Comparison of ENCODE assay signal across 25 cellular contexts in the genomic region with DNA sequence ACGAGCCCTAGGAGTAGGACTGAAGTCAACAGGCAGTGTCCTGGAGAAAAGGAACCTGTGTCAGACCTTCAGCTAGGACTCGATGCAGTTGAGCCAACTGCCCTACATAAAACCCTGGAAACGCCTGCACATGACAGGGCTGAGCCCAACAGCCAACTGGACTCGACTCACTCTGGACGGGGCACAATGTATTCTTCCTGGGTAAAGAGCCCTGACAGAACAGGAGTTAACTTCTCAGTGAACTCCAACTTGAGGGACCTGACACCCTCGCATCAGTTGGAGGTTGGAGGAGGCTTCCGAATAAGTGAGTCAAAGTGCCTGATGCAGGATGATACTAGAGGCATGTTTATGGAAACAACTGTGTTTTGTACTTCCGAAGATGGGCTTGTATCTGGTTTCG.
A peak's percentile ranks its signal among the peaks of the same experiment; 100 is the strongest.
DNase-seq lines count a peak whose midpoint lies in the region; ATAC-seq and TF ChIP-seq lines count a peak whose summit lies in the region.
"Had no signal": no experiment of that assay in that cellular context is flagged by ENCODE, and none has a peak within 500 bp of the region (broad histone marks: within the 10 kb centered on the region; RNA-seq: fewer than 3 reads in every experiment).

No MANE protein-coding gene starts in this region.

- H3K9me3 ChIP-seq in breast epithelium = no peaks in the 10 kb centered on the region
- no peaks in the 10 kb centered on the region for H3K9me3 ChIP-seq in Panc1 (ENCODE audit: control insufficient read depth, insufficient read depth, low read depth, low read length)
- no peaks in the 10 kb centered on the region for H3K9me3 ChIP-seq in endodermal cell (ENCODE audit: control insufficient read depth, low read length)
- H3K9me3 ChIP-seq in thyroid gland = no peaks in the 10 kb centered on the region
- H3K9me3 ChIP-seq: BE2C, HAP-1, prostate gland, SJCRH30, tibial nerve had no signal

- BruUV-seq in MCF 10A (replicated peaks; lab: Mats Ljungman, UMichigan) = TSS peak; percentile 21
- TSS peak; percentile 30 for BruUV-seq in Panc1 (replicated peaks; lab: Mats Ljungman, UMichigan)

- TF ChIP-seq CTCF in MCF 10A (IDR thresholded peaks at IDR 0.05; ENCODE audit: unreplicated experiment) (no peak), breast epithelium (IDR thresholded peaks at IDR 0.05) (no peak), Panc1 (IDR thresholded peaks at IDR 0.05) (no peak), endodermal cell (conservative IDR thresholded peaks at IDR 0.05) (no peak), thyroid gland (IDR thresholded peaks at IDR 0.05) (no peak)

- H3K27me3 ChIP-seq in breast epithelium (no peaks in the 10 kb centered on the region), Panc1 (ENCODE audit: control insufficient read depth, insufficient read depth, low read length) (no peaks in the 10 kb centered on the region), endodermal cell (ENCODE audit: control insufficient read depth, insufficient read depth, low read length, poor library complexity, severe bottlenecking) (no peaks in the 10 kb centered on the region), thyroid gland (no peaks in the 10 kb centered on the region)
- H3K27me3 ChIP-seq: BE2C, SJCRH30, tibial nerve had no signal

- H3K27me3 Mint-ChIP-seq in MCF 10A (ENCODE audit: insufficient read depth, unreplicated experiment) (no peaks in the 10 kb centered on the region), endodermal cell (ENCODE audit: insufficient read depth) (no peaks in the 10 kb centered on the region)
- H3K27me3 Mint-ChIP-seq: activated CD4-positive, alpha-beta T cell treated with anti-CD3 and anti-CD28 coated beads, Interleukin-2, amount 10 ng/mL, durations not matched to agents 24 days and 14 days; activated naive CD4-positive, alpha-beta T cell treated with anti-CD3 and anti-CD28 coated beads, Interleukin-2, amount 50 U/mL, for 24 hours had no signal

- no peak overlapping the region for H3K4me3 Mint-ChIP-seq in MCF 10A (ENCODE audit: unreplicated experiment)
- H3K4me3 Mint-ChIP-seq in endodermal cell = no peak overlapping the region
- no peak overlapping the region for H3K4me3 Mint-ChIP-seq in stimulated activated effector memory CD8-positive, alpha-beta T cell treated with anti-CD3 and anti-CD28 coated beads, Interleukin-12 subunit alpha, Interleukin-12 subunit beta, amount 100 ng/mL, for 72 hours
- H3K4me3 Mint-ChIP-seq: activated CD4-positive, alpha-beta T cell treated with anti-CD3 and anti-CD28 coated beads, Interleukin-2, amount 10 ng/mL, durations not matched to agents 24 days and 14 days; activated naive CD4-positive, alpha-beta T cell treated with anti-CD3 and anti-CD28 coated beads, Interleukin-2, amount 50 U/mL, for 24 hours; immature natural killer cell had no signal

- H3K27ac Mint-ChIP-seq in MCF 10A (ENCODE audit: low read depth, unreplicated experiment) (no peak overlapping the region), endodermal cell (peak overlapping the region; percentile 17)
- peak overlapping the region; percentile 6 for H3K27ac Mint-ChIP-seq in stimulated activated effector memory CD8-positive, alpha-beta T cell treated with anti-CD3 and anti-CD28 coated beads, Interleukin-12 subunit alpha, Interleukin-12 subunit beta, amount 100 ng/mL, for 72 hours
- H3K27ac Mint-ChIP-seq: activated CD4-positive, alpha-beta T cell treated with anti-CD3 and anti-CD28 coated beads, Interleukin-2, amount 10 ng/mL, durations not matched to agents 24 days and 14 days; activated naive CD4-positive, alpha-beta T cell treated with anti-CD3 and anti-CD28 coated beads, Interleukin-2, amount 50 U/mL, for 24 hours had no signal

- no peaks in the 10 kb centered on the region for H3K9me3 Mint-ChIP-seq in MCF 10A (ENCODE audit: unreplicated experiment)
- no peaks in the 10 kb centered on the region for H3K9me3 Mint-ChIP-seq in endodermal cell
- H3K9me3 Mint-ChIP-seq in stimulated activated effector memory CD8-positive, alpha-beta T cell treated with anti-CD3 and anti-CD28 coated beads, Interleukin-12 subunit alpha, Interleukin-12 subunit beta, amount 100 ng/mL, for 72 hours = no peaks in the 10 kb centered on the region
- H3K9me3 Mint-ChIP-seq: activated CD4-positive, alpha-beta T cell treated with anti-CD3 and anti-CD28 coated beads, Interleukin-2, amount 10 ng/mL, durations not matched to agents 24 days and 14 days; activated naive CD4-positive, alpha-beta T cell treated with anti-CD3 and anti-CD28 coated beads, Interleukin-2, amount 50 U/mL, for 24 hours; immature natural killer cell had no signal

- H3K4me1 Mint-ChIP-seq in MCF 10A (ENCODE audit: insufficient read depth, unreplicated experiment) (no peaks in the 10 kb centered on the region), endodermal cell (no peaks in the 10 kb centered on the region)
- H3K4me1 Mint-ChIP-seq in stimulated activated effector memory CD8-positive, alpha-beta T cell treated with anti-CD3 and anti-CD28 coated beads, Interleukin-12 subunit alpha, Interleukin-12 subunit beta, amount 100 ng/mL, for 72 hours = peaks cover 20% of the 10 kb centered on the region

- TF ChIP-seq POLR2A in breast epithelium (IDR thresholded peaks at IDR 0.05) = no peak
- no peak for TF ChIP-seq POLR2A in thyroid gland (IDR thresholded peaks at IDR 0.05)

- H3K36me3 Mint-ChIP-seq in MCF 10A (ENCODE audit: insufficient read depth, unreplicated experiment) (peaks cover 96% of the 10 kb centered on the region), endodermal cell (ENCODE audit: low read depth) (peaks cover 81% of the 10 kb centered on the region)
- peaks cover 100% of the 10 kb centered on the region for H3K36me3 Mint-ChIP-seq in stimulated activated effector memory CD8-positive, alpha-beta T cell treated with anti-CD3 and anti-CD28 coated beads, Interleukin-12 subunit alpha, Interleukin-12 subunit beta, amount 100 ng/mL, for 72 hours

- intact Hi-C loops in MCF 10A (cut with micrococcal nuclease) = loop anchor here (10.0 kb wide), 1 partner anchor 227 kb away; no protein-coding TSS in a partner anchor
- intact Hi-C loops in breast epithelium (cut with DNase I; ENCODE audit: low total_unique reads) = no loop called here
- intact Hi-C loops in Panc1 (cut with micrococcal nuclease; ENCODE audit: unreplicated experiment) = no loop called here
- intact Hi-C loops in thyroid gland (cut with DNase I) = loop anchor here (10.0 kb wide), 1 partner anchor 123 kb away; no protein-coding TSS in a partner anchor

- H3K9ac ChIP-seq in endodermal cell (ENCODE audit: extremely low read depth, low read length, poor library complexity, severe bottlenecking) = no peak overlapping the region

- in situ Hi-C loops in Panc1 (cut with HindIII; ENCODE audit: low pct_unique_long_range_greater_than_20kb, low sequenced_read_pairs) = no loop called here

- H3K4me3 ChIP-seq in breast epithelium (no peak overlapping the region), Panc1 (ENCODE audit: low read depth in 2 of 2, low read length in 2 of 2) (no peak overlapping the region), endodermal cell (ENCODE audit: low read length) (no peak overlapping the region), thyroid gland (replicated peaks in 1 of 3) (no peak overlapping the region)
- H3K4me3 ChIP-seq: HAP-1, prostate gland, SJCRH30, tibial nerve had no signal

- POLR2A ChIA-PET in MCF 10A (lab: Yijun Ruan, JAX) = no interaction called here
- POLR2A ChIA-PET in Panc1 (lab: Charles Lee) = no interaction called here

- 94 to 97% methylated on average over 8 to 9 of the region's 9 CpGs for WGBS in endodermal cell (ENCODE audit: insufficient coverage in 1 of 2, insufficient read length in 1 of 2), 2 experiments
- whole genome bisulfite sequencing in thyroid gland, 2 donors = 93 to 98% methylated on average over 9 of the region's 9 CpGs

- no peak for ATAC-seq in Panc1
- ATAC-seq in stimulated activated effector memory CD8-positive, alpha-beta T cell treated with anti-CD3 and anti-CD28 coated beads, Interleukin-12 subunit alpha, Interleukin-12 subunit beta, amount 100 ng/mL, for 72 hours = no peak
- ATAC-seq: sciatic nerve had no signal

- CTCF ChIA-PET in MCF 10A (lab: Yijun Ruan, JAX) (no interaction called here), Panc1 (lab: Charles Lee) (no interaction called here)

- DNase-seq in MCF 10A (ENCODE audit: unreplicated experiment) = no peak
- no peak for DNase-seq in breast epithelium (ENCODE audit: low spot score in 2 of 2)
- DNase-seq in Panc1 (ENCODE audit: low read depth, low spot score) = no peak
- DNase-seq in endodermal cell = no peak
- DNase-seq in stimulated activated effector memory CD8-positive, alpha-beta T cell treated with anti-CD3 and anti-CD28 coated beads, Interleukin-12 subunit alpha, Interleukin-12 subunit beta, amount 100 ng/mL, for 72 hours (ENCODE audit: low spot score in 2 of 2) = no peak
- DNase-seq in CD1c-positive myeloid dendritic cell (ENCODE audit: extremely low spot score) = no peak
- DNase-seq in thyroid gland = no peak
- DNase-seq: activated CD4-positive, alpha-beta T cell treated with anti-CD3 and anti-CD28 coated beads, Interleukin-2, amount 10 ng/mL, durations not matched to agents 24 days and 14 days; anterior cingulate cortex; BE2C; EL; immature natural killer cell; MV-4-11; NCI-H1436 treated with DMSO at 0.1 percent for 48 hours; NCI-H226; NCI-H69; SJCRH30; stimulated activated CD8-positive, alpha-beta memory T cell treated with anti-CD3 and anti-CD28 coated beads, Interleukin-4, amount 100 ng/mL, for 48 hours; T1000; WERI-Rb-1 had no signal

- H3K4me1 ChIP-seq in breast epithelium (no peaks in the 10 kb centered on the region), Panc1 (ENCODE audit: control insufficient read depth, insufficient read depth, low read length) (no peaks in the 10 kb centered on the region; the same call in 1 of the 2 replicates), endodermal cell (ENCODE audit: control insufficient read depth, insufficient read depth, low read length) (no peaks in the 10 kb centered on the region), thyroid gland (peaks cover 0 to 13% of the 10 kb centered on the region in 2 donors)
- H3K4me1 ChIP-seq: BE2C, HAP-1, SJCRH30 had no signal

- H3K36me3 ChIP-seq in breast epithelium (peaks cover 20% of the 10 kb centered on the region), Panc1 (ENCODE audit: control insufficient read depth, insufficient read depth, low read length) (peaks cover 53% of the 10 kb centered on the region), endodermal cell (ENCODE audit: control insufficient read depth, insufficient read depth, low read length) (peaks cover 92% of the 10 kb centered on the region), thyroid gland (peaks cover 58 to 65% of the 10 kb centered on the region in 2 donors)

- H3K27ac ChIP-seq in breast epithelium = no peak overlapping the region
- H3K27ac ChIP-seq in Panc1 (ENCODE audit: low read length) = no peak overlapping the region
- H3K27ac ChIP-seq in endodermal cell (ENCODE audit: low read depth, low read length) = no peak overlapping the region
- no peak overlapping the region for H3K27ac ChIP-seq in thyroid gland
- H3K27ac ChIP-seq: prostate gland, SJCRH30, tibial nerve, WERI-Rb-1 had no signal

Comparison
In these comparisons a context has a peak if more than half of its experiments do, and no peak if none do; other contexts are left out.
1. intact Hi-C loops: an anchor here in MCF 10A (10.0 kb wide) and thyroid gland (10.0 kb wide); none called in breast epithelium and Panc1.